18 cellular contexts compared by ENCODE assay signal in genomic region chr6:143607959-143608358, GRCh38.
A peak's percentile ranks its signal among the peaks of the same experiment; 100 is the strongest.
DNase-seq lines count a peak whose midpoint lies in the region; TF ChIP-seq lines count a peak whose summit lies in the region.
"Had no signal": no experiment of that assay in that cellular context is flagged by ENCODE, and none has a peak within 500 bp of the region (broad histone marks: within the 10 kb centered on the region; RNA-seq: fewer than 3 reads in every experiment).

No MANE protein-coding gene starts in this region.

- H3K79me2 ChIP-seq in smooth muscle cell (ENCODE audit: low read depth) = no peaks in the 10 kb centered on the region

- DNase-seq in NCI-H1092 treated with DMSO at 0.1 percent for 48 hours (lab: John Stamatoyannopoulos, UW) (peak; percentile 11), NCI-H1092 (lab: John Stamatoyannopoulos, UW) (no peak), NCI-H2227 treated with DMSO at 0.1 percent for 48 hours (lab: John Stamatoyannopoulos, UW) (peak; percentile 47), dorsolateral prefrontal cortex (peak in 3 of 10 donors; percentile 25 to 51 (median 31)), smooth muscle cell (lab: John Stamatoyannopoulos, UW; ENCODE audit: unreplicated experiment) (no peak), H7 (no peak), inferior parietal cortex (ENCODE audit: extremely low spot score) (no peak)
- DNase-seq in activated CD4-positive, alpha-beta T cell treated with anti-CD3 and anti-CD28 coated beads, Interleukin-2, amount 50 U/mL, for 1 hour = no peak
- DNase-seq: 8988T; activated naive CD4-positive, alpha-beta T cell treated with anti-CD3 and anti-CD28 coated beads, Interleukin-2, amount 50 U/mL, for 16 hours; brain microvascular endothelial cell; DND-41; H9; KBM-7; NCI-H146; NCI-H526; stimulated activated CD4-positive, alpha-beta T cell treated with anti-CD3 and anti-CD28 coated beads, Interleukin-12 subunit alpha, Interleukin-12 subunit beta, amount 100 ng/mL, for 4 hours; stimulated activated naive B cell treated with anti-CD40 and anti-IgM and Interleukin-4, amounts not matched to agents 10 μg/mL and 1 μg/mL and 100 μg/mL, for 72 hours had no signal

- H3K27me3 ChIP-seq in dorsolateral prefrontal cortex (peaks cover 0 to 3% (median 0%) of the 10 kb centered on the region in 45 donors), smooth muscle cell (ENCODE audit: low read depth) (no peaks in the 10 kb centered on the region), H7 (ENCODE audit: control insufficient read depth, insufficient read depth, low read length) (no peaks in the 10 kb centered on the region)
- H3K27me3 ChIP-seq: brain microvascular endothelial cell had no signal

- no peaks in the 10 kb centered on the region for H3F3A ChIP-seq in smooth muscle cell (ENCODE audit: low read depth)

- peak overlapping the region in 32 of 59 donors; percentile 0 to 76 (median 52) for H3K27ac ChIP-seq in dorsolateral prefrontal cortex
- H3K27ac ChIP-seq in smooth muscle cell (ENCODE audit: low read depth) = no peak overlapping the region
- H3K27ac ChIP-seq: brain microvascular endothelial cell had no signal

- no peaks in the 10 kb centered on the region for H4K20me1 ChIP-seq in smooth muscle cell (ENCODE audit: low read depth)

- H2AFZ ChIP-seq in smooth muscle cell (ENCODE audit: low read depth) = peak overlapping the region; percentile 25

- H3K4me2 ChIP-seq in smooth muscle cell = no peak overlapping the region

- no peaks in the 10 kb centered on the region for H3K4me1 ChIP-seq in smooth muscle cell (ENCODE audit: low read depth)

- no peak overlapping the region for H3K9ac ChIP-seq in smooth muscle cell (ENCODE audit: low read depth)

- H3K36me3 ChIP-seq in smooth muscle cell (ENCODE audit: low read depth) (no peaks in the 10 kb centered on the region), H7 (replicated peaks; ENCODE audit: control insufficient read depth, insufficient read depth, low read length) (no peaks in the 10 kb centered on the region)
- H3K36me3 ChIP-seq: brain microvascular endothelial cell had no signal

- H3K4me3 ChIP-seq in dorsolateral prefrontal cortex = peak overlapping the region in 53 of 59 donors; percentile 1 to 60 (median 37)
- no peak overlapping the region for H3K4me3 ChIP-seq in smooth muscle cell
- no peak overlapping the region for H3K4me3 ChIP-seq in H7 (ENCODE audit: insufficient read depth, low read depth, low read length)

- WGBS in smooth muscle cell (ENCODE audit: low lambda C conversion rate) = 77% methylated on average over 7 of the region's 7 CpGs

- intact Hi-C loops in dorsolateral prefrontal cortex (cut with DNase I) = no loop called here

- H3K9me3 ChIP-seq in smooth muscle cell (replicated peaks; ENCODE audit: low read depth) = no peaks in the 10 kb centered on the region

- TF ChIP-seq CTCF in dorsolateral prefrontal cortex (IDR thresholded peaks at IDR 0.05 in 54 of 56, conservative IDR thresholded peaks at IDR 0.05 in 2 of 56; ENCODE audit: low read depth in 1 of 56, partially characterized antibody in 56 of 56) (no peak), smooth muscle cell (IDR thresholded peaks at IDR 0.05; ENCODE audit: borderline replicate concordance, insufficient read depth, poor library complexity, severe bottlenecking) (no peak)

Comparison
In these comparisons a context has a peak if more than half of its experiments do, and no peak if none do; other contexts are left out.
1. DNase-seq: peak in NCI-H1092 treated with DMSO at 0.1 percent for 48 hours (single experiment) and NCI-H2227 treated with DMSO at 0.1 percent for 48 hours (single experiment); none in NCI-H1092 (single experiment), smooth muscle cell (single experiment), activated CD4-positive, alpha-beta T cell treated with anti-CD3 and anti-CD28 coated beads, Interleukin-2, amount 50 U/mL, for 1 hour (single experiment), H7 (single experiment) and inferior parietal cortex (single experiment).
2. H3K4me3 ChIP-seq: peak in dorsolateral prefrontal cortex (53 of 59); none in smooth muscle cell (single experiment) and H7 (single experiment).